1 cellular context compared by ENCODE assay signal in the genomic region with DNA sequence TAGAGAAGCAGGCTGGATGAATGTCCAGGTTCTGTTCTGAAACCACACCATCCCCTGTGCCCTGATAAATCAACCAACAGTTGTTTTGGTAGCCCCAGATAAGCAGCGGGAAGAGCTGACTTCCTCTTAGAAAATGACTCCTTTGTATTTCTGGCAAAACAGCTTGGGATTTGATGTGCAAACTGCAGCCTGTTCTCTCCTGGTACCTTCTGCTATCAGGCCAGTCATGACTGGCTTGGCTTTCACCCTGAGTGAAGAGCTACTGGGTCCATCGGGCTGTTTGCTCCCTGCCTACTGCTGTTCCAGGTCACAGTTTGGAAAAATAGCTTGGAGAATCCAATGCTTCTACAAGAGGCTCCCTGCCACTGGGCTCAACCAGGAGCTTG.
TF ChIP-seq lines count a peak whose summit lies in the region.

No MANE protein-coding gene starts in this region.

TF ChIP-seq in K562, 482 proteins besides CTCF, POLR2A, EP300 and RAD21 (continued from another document and continues in another):
- TF ChIP-seq, protein P1, sequence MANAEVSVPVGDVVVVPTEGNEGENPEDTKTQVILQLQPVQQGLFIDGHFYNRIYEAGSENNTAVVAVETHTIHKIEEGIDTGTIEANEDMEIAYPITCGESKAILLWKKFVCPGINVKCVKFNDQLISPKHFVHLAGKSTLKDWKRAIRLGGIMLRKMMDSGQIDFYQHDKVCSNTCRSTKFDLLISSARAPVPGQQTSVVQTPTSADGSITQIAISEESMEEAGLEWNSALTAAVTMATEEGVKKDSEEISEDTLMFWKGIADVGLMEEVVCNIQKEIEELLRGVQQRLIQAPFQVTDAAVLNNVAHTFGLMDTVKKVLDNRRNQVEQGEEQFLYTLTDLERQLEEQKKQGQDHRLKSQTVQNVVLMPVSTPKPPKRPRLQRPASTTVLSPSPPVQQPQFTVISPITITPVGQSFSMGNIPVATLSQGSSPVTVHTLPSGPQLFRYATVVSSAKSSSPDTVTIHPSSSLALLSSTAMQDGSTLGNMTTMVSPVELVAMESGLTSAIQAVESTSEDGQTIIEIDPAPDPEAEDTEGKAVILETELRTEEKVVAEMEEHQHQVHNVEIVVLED (CRISPR knock-in tag; IDR thresholded peaks at IDR 0.05) = no peak; the same call in 1 of the 2 replicates
- TF ChIP-seq TOE1 (IDR thresholded peaks at IDR 0.05; ENCODE audit: borderline replicate concordance) (peak; percentile 49; the same call in 1 of the 2 replicates), TOE1 (CRISPR knock-in tag; IDR thresholded peaks at IDR 0.05; ENCODE audit: borderline replicate concordance, low read depth) (no peak), SREBF1 (IDR thresholded peaks at IDR 0.05; ENCODE audit: borderline replicate concordance, low read depth, low read length) (peak; percentile 76; the same call in 1 of the 2 replicates), SIN3A (IDR thresholded peaks at IDR 0.05; ENCODE audit: borderline replicate concordance in 2 of 2, control insufficient read depth in 1 of 2, low read depth in 2 of 2, low read length in 2 of 2) (no peak), ZNF224 (CRISPR knock-in tag; IDR thresholded peaks at IDR 0.05) (no peak), MXI1 (IDR thresholded peaks at IDR 0.05; ENCODE audit: low read depth, low read length) (no peak), U2AF2 (optimal IDR thresholded peaks at IDR 0.05; ENCODE audit: low read depth, low read length) (no peak), SLC30A9 (CRISPR knock-in tag; IDR thresholded peaks at IDR 0.05) (no peak), ZNF253 (CRISPR knock-in tag; conservative IDR thresholded peaks at IDR 0.05) (no peak), ZNF583 (CRISPR knock-in tag; IDR thresholded peaks at IDR 0.05) (peak; percentile 80; the same call in 1 of the 2 replicates), HNRNPL (IDR thresholded peaks at IDR 0.05; ENCODE audit: low read depth, low read length) (0 out of 2 replicates have a peak, but pooled peaks have one; percentile 59), RNF2 (IDR thresholded peaks at IDR 0.05) (peak; percentile 98), MAZ (CRISPR knock-in tag; conservative IDR thresholded peaks at IDR 0.05 in 1 of 2, IDR thresholded peaks at IDR 0.05 in 1 of 2) (peak in 1 of 2 experiments; percentile 68; a peak in 2 of 4 replicates), NR3C1 (CRISPR knock-in tag; IDR thresholded peaks at IDR 0.05) (no peak), BACH1 (tag; IDR thresholded peaks at IDR 0.05) (peak; percentile 57; the same call in 1 of the 2 replicates), SMAD3 (CRISPR knock-in tag; conservative IDR thresholded peaks at IDR 0.05) (peak; percentile 87), ZNF584 (CRISPR knock-in tag; IDR thresholded peaks at IDR 0.05; ENCODE audit: low read depth) (peak; percentile 91), POLR3G (IDR thresholded peaks at IDR 0.05; ENCODE audit: extremely low read depth, insufficient read length, insufficient replicate concordance) (no peak), SUPT5H (IDR thresholded peaks at IDR 0.05) (no peak), PCBP2 (IDR thresholded peaks at IDR 0.05; ENCODE audit: low read depth, low read length, poor library complexity, severe bottlenecking) (no peak), ZBTB1 (CRISPR knock-in tag; IDR thresholded peaks at IDR 0.05; ENCODE audit: borderline replicate concordance, low read depth) (no peak), TFAM (CRISPR knock-in tag; conservative IDR thresholded peaks at IDR 0.05) (no peak), ZNF778 (CRISPR knock-in tag; IDR thresholded peaks at IDR 0.05) (no peak), ZNF695 (CRISPR knock-in tag; IDR thresholded peaks at IDR 0.05) (no peak; the same call in 1 of the 2 replicates), CAMTA2 (CRISPR knock-in tag; conservative IDR thresholded peaks at IDR 0.05) (no peak), ZC3H11A (IDR thresholded peaks at IDR 0.05; ENCODE audit: low read depth, low read length) (no peak), GABPA (tag; conservative IDR thresholded peaks at IDR 0.05; ENCODE audit: low read depth) (peak; percentile 55), ZNF23 (CRISPR knock-in tag; IDR thresholded peaks at IDR 0.05) (no peak; the same call in 1 of the 2 replicates), TCF3 (CRISPR knock-in tag; IDR thresholded peaks at IDR 0.05) (peak; percentile 100), CHCHD3 (CRISPR knock-in tag; IDR thresholded peaks at IDR 0.05) (no peak)
- TF ChIP-seq, protein P2, sequence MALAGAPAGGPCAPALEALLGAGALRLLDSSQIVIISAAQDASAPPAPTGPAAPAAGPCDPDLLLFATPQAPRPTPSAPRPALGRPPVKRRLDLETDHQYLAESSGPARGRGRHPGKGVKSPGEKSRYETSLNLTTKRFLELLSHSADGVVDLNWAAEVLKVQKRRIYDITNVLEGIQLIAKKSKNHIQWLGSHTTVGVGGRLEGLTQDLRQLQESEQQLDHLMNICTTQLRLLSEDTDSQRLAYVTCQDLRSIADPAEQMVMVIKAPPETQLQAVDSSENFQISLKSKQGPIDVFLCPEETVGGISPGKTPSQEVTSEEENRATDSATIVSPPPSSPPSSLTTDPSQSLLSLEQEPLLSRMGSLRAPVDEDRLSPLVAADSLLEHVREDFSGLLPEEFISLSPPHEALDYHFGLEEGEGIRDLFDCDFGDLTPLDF (CRISPR knock-in tag; IDR thresholded peaks at IDR 0.05) = peak; percentile 34; the same call in 1 of the 2 replicates
- TF ChIP-seq, protein P3, sequence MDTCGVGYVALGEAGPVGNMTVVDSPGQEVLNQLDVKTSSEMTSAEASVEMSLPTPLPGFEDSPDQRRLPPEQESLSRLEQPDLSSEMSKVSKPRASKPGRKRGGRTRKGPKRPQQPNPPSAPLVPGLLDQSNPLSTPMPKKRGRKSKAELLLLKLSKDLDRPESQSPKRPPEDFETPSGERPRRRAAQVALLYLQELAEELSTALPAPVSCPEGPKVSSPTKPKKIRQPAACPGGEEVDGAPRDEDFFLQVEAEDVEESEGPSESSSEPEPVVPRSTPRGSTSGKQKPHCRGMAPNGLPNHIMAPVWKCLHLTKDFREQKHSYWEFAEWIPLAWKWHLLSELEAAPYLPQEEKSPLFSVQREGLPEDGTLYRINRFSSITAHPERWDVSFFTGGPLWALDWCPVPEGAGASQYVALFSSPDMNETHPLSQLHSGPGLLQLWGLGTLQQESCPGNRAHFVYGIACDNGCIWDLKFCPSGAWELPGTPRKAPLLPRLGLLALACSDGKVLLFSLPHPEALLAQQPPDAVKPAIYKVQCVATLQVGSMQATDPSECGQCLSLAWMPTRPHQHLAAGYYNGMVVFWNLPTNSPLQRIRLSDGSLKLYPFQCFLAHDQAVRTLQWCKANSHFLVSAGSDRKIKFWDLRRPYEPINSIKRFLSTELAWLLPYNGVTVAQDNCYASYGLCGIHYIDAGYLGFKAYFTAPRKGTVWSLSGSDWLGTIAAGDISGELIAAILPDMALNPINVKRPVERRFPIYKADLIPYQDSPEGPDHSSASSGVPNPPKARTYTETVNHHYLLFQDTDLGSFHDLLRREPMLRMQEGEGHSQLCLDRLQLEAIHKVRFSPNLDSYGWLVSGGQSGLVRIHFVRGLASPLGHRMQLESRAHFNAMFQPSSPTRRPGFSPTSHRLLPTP (IDR thresholded peaks at IDR 0.05; ENCODE audit: borderline replicate concordance, extremely low read depth, insufficient read length) = no peak
- TF ChIP-seq, protein P4, sequence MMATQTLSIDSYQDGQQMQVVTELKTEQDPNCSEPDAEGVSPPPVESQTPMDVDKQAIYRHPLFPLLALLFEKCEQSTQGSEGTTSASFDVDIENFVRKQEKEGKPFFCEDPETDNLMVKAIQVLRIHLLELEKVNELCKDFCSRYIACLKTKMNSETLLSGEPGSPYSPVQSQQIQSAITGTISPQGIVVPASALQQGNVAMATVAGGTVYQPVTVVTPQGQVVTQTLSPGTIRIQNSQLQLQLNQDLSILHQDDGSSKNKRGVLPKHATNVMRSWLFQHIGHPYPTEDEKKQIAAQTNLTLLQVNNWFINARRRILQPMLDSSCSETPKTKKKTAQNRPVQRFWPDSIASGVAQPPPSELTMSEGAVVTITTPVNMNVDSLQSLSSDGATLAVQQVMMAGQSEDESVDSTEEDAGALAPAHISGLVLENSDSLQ (IDR thresholded peaks at IDR 0.05) = peak; percentile 70
- TF ChIP-seq, protein P5, sequence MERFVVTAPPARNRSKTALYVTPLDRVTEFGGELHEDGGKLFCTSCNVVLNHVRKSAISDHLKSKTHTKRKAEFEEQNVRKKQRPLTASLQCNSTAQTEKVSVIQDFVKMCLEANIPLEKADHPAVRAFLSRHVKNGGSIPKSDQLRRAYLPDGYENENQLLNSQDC (CRISPR knock-in tag; IDR thresholded peaks at IDR 0.05) = 0 out of 2 replicates have a peak, but pooled peaks have one; percentile 21
- TF ChIP-seq, protein P6, sequence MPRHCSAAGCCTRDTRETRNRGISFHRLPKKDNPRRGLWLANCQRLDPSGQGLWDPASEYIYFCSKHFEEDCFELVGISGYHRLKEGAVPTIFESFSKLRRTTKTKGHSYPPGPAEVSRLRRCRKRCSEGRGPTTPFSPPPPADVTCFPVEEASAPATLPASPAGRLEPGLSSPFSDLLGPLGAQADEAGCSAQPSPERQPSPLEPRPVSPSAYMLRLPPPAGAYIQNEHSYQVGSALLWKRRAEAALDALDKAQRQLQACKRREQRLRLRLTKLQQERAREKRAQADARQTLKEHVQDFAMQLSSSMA (CRISPR knock-in tag; IDR thresholded peaks at IDR 0.05) = no peak
- TF ChIP-seq, protein P7, sequence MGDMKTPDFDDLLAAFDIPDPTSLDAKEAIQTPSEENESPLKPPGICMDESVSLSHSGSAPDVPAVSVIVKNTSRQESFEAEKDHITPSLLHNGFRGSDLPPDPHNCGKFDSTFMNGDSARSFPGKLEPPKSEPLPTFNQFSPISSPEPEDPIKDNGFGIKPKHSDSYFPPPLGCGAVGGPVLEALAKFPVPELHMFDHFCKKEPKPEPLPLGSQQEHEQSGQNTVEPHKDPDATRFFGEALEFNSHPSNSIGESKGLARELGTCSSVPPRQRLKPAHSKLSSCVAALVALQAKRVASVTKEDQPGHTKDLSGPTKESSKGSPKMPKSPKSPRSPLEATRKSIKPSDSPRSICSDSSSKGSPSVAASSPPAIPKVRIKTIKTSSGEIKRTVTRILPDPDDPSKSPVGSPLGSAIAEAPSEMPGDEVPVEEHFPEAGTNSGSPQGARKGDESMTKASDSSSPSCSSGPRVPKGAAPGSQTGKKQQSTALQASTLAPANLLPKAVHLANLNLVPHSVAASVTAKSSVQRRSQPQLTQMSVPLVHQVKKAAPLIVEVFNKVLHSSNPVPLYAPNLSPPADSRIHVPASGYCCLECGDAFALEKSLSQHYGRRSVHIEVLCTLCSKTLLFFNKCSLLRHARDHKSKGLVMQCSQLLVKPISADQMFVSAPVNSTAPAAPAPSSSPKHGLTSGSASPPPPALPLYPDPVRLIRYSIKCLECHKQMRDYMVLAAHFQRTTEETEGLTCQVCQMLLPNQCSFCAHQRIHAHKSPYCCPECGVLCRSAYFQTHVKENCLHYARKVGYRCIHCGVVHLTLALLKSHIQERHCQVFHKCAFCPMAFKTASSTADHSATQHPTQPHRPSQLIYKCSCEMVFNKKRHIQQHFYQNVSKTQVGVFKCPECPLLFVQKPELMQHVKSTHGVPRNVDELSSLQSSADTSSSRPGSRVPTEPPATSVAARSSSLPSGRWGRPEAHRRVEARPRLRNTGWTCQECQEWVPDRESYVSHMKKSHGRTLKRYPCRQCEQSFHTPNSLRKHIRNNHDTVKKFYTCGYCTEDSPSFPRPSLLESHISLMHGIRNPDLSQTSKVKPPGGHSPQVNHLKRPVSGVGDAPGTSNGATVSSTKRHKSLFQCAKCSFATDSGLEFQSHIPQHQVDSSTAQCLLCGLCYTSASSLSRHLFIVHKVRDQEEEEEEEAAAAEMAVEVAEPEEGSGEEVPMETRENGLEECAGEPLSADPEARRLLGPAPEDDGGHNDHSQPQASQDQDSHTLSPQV (IDR thresholded peaks at IDR 0.05) = peak; percentile 88
- TF ChIP-seq, protein P8, sequence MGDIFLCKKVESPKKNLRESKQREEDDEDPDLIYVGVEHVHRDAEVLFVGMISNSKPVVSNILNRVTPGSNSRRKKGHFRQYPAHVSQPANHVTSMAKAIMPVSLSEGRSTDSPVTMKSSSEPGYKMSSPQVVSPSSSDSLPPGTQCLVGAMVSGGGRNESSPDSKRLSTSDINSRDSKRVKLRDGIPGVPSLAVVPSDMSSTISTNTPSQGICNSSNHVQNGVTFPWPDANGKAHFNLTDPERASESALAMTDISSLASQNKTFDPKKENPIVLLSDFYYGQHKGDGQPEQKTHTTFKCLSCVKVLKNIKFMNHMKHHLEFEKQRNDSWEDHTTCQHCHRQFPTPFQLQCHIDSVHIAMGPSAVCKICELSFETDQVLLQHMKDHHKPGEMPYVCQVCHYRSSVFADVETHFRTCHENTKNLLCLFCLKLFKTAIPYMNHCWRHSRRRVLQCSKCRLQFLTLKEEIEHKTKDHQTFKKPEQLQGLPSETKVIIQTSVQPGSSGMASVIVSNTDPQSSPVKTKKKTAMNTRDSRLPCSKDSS (IDR thresholded peaks at IDR 0.05; ENCODE audit: low read depth, partially characterized antibody) = no peak
- TF ChIP-seq, protein P9, sequence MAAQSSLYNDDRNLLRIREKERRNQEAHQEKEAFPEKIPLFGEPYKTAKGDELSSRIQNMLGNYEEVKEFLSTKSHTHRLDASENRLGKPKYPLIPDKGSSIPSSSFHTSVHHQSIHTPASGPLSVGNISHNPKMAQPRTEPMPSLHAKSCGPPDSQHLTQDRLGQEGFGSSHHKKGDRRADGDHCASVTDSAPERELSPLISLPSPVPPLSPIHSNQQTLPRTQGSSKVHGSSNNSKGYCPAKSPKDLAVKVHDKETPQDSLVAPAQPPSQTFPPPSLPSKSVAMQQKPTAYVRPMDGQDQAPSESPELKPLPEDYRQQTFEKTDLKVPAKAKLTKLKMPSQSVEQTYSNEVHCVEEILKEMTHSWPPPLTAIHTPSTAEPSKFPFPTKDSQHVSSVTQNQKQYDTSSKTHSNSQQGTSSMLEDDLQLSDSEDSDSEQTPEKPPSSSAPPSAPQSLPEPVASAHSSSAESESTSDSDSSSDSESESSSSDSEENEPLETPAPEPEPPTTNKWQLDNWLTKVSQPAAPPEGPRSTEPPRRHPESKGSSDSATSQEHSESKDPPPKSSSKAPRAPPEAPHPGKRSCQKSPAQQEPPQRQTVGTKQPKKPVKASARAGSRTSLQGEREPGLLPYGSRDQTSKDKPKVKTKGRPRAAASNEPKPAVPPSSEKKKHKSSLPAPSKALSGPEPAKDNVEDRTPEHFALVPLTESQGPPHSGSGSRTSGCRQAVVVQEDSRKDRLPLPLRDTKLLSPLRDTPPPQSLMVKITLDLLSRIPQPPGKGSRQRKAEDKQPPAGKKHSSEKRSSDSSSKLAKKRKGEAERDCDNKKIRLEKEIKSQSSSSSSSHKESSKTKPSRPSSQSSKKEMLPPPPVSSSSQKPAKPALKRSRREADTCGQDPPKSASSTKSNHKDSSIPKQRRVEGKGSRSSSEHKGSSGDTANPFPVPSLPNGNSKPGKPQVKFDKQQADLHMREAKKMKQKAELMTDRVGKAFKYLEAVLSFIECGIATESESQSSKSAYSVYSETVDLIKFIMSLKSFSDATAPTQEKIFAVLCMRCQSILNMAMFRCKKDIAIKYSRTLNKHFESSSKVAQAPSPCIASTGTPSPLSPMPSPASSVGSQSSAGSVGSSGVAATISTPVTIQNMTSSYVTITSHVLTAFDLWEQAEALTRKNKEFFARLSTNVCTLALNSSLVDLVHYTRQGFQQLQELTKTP (IDR thresholded peaks at IDR 0.05; ENCODE audit: low read depth in 1 of 2, partially characterized antibody in 2 of 2) = peak in 1 of 2 experiments; percentile 89
- TF ChIP-seq, protein P10, sequence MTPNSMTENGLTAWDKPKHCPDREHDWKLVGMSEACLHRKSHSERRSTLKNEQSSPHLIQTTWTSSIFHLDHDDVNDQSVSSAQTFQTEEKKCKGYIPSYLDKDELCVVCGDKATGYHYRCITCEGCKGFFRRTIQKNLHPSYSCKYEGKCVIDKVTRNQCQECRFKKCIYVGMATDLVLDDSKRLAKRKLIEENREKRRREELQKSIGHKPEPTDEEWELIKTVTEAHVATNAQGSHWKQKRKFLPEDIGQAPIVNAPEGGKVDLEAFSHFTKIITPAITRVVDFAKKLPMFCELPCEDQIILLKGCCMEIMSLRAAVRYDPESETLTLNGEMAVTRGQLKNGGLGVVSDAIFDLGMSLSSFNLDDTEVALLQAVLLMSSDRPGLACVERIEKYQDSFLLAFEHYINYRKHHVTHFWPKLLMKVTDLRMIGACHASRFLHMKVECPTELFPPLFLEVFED (CRISPR knock-in tag; conservative IDR thresholded peaks at IDR 0.05) = no peak; the same call in 1 of the 2 replicates
